Comparison of ENCODE assay signal across 1 cellular context in the genomic region with DNA sequence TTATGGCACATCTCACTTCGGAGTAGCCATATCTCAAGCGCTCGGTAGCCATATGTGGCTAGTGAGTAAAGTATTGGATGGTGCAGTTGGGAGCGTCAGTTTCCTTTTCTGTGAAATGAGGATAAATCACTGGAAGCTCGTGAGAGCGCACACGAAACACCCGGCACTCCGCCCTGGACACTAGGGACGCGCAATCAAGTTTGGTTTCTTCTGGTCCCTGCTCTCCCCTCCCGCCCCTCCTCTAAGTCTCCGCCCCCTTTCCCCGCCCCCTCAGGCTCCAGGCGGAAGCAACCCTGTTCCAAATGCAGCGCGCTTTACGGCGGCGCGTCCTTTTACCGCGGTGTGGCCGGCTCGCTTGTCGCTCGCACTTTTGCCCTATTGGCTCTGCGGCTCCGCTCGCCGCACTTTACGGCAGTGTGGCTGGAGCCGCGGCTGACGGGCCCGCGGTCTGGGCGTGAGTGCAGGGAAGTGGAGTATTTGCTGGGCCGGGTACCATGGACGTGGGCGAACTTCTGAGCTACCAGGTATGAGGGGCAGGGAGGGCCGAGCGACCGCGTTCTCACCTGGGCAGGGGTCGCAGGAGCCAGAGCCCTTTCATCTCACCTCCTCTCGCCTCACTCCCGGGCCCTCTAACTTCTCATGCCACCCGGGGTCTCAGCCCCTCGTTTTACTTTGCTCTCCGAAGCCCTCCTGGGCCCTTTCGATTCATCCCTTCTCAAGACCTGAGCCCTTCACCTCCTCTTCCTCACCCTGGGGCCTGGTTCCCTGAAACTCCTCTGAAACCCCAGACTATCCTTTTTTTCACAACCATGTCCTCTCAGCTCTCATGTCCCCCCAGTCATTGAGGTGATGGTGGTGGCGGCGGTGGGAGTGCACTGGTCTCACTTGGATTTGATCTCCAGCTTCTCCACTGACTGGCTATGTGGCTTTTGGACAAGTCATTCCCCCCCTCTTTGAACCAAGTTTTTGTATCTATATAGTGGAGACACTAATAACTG.
TF ChIP-seq lines count a peak whose summit lies in the region.

A gene with protein sequence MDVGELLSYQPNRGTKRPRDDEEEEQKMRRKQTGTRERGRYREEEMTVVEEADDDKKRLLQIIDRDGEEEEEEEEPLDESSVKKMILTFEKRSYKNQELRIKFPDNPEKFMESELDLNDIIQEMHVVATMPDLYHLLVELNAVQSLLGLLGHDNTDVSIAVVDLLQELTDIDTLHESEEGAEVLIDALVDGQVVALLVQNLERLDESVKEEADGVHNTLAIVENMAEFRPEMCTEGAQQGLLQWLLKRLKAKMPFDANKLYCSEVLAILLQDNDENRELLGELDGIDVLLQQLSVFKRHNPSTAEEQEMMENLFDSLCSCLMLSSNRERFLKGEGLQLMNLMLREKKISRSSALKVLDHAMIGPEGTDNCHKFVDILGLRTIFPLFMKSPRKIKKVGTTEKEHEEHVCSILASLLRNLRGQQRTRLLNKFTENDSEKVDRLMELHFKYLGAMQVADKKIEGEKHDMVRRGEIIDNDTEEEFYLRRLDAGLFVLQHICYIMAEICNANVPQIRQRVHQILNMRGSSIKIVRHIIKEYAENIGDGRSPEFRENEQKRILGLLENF (plus strand): TSS at position 402 of the 998 bp plus-strand sequence. CDS start 93 bp downstream, at position 495.

TF ChIP-seq in HepG2, 621 proteins besides CTCF, POLR2A, EP300 and RAD21 (continued from another document and continues in another):
- TF ChIP-seq, protein P1, sequence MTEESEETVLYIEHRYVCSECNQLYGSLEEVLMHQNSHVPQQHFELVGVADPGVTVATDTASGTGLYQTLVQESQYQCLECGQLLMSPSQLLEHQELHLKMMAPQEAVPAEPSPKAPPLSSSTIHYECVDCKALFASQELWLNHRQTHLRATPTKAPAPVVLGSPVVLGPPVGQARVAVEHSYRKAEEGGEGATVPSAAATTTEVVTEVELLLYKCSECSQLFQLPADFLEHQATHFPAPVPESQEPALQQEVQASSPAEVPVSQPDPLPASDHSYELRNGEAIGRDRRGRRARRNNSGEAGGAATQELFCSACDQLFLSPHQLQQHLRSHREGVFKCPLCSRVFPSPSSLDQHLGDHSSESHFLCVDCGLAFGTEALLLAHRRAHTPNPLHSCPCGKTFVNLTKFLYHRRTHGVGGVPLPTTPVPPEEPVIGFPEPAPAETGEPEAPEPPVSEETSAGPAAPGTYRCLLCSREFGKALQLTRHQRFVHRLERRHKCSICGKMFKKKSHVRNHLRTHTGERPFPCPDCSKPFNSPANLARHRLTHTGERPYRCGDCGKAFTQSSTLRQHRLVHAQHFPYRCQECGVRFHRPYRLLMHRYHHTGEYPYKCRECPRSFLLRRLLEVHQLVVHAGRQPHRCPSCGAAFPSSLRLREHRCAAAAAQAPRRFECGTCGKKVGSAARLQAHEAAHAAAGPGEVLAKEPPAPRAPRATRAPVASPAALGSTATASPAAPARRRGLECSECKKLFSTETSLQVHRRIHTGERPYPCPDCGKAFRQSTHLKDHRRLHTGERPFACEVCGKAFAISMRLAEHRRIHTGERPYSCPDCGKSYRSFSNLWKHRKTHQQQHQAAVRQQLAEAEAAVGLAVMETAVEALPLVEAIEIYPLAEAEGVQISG (CRISPR knock-in tag; IDR thresholded peaks at IDR 0.05), result peak; percentile 96
- TF ChIP-seq, protein P2, sequence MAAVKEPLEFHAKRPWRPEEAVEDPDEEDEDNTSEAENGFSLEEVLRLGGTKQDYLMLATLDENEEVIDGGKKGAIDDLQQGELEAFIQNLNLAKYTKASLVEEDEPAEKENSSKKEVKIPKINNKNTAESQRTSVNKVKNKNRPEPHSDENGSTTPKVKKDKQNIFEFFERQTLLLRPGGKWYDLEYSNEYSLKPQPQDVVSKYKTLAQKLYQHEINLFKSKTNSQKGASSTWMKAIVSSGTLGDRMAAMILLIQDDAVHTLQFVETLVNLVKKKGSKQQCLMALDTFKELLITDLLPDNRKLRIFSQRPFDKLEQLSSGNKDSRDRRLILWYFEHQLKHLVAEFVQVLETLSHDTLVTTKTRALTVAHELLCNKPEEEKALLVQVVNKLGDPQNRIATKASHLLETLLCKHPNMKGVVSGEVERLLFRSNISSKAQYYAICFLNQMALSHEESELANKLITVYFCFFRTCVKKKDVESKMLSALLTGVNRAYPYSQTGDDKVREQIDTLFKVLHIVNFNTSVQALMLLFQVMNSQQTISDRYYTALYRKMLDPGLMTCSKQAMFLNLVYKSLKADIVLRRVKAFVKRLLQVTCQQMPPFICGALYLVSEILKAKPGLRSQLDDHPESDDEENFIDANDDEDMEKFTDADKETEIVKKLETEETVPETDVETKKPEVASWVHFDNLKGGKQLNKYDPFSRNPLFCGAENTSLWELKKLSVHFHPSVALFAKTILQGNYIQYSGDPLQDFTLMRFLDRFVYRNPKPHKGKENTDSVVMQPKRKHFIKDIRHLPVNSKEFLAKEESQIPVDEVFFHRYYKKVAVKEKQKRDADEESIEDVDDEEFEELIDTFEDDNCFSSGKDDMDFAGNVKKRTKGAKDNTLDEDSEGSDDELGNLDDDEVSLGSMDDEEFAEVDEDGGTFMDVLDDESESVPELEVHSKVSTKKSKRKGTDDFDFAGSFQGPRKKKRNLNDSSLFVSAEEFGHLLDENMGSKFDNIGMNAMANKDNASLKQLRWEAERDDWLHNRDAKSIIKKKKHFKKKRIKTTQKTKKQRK (IDR thresholded peaks at IDR 0.05; ENCODE audit: low read length), result no peak
- TF ChIP-seq SATB2 (CRISPR knock-in tag; IDR thresholded peaks at IDR 0.05) (peak; percentile 78; the same call in 1 of the 2 replicates), ZKSCAN1 (IDR thresholded peaks at IDR 0.05; ENCODE audit: low read length) (no peak), PHF21A (CRISPR knock-in tag; IDR thresholded peaks at IDR 0.05) (peak; percentile 61), NFE2L2 (IDR thresholded peaks at IDR 0.05; ENCODE audit: low read length) (no peak), KMT2B (CRISPR knock-in tag; IDR thresholded peaks at IDR 0.05) (peak; percentile 99), ZFP36L2 (CRISPR knock-in tag; IDR thresholded peaks at IDR 0.05) (0 out of 2 replicates have a peak, but pooled peaks have one; percentile 29), TGIF2 (CRISPR knock-in tag; IDR thresholded peaks at IDR 0.05) (peak; percentile 93), PHF5A (CRISPR knock-in tag; IDR thresholded peaks at IDR 0.05; ENCODE audit: low read depth, unreplicated experiment) (peak; percentile 92), SOX5 (CRISPR knock-in tag; IDR thresholded peaks at IDR 0.05; ENCODE audit: borderline replicate concordance) (peak; percentile 17; the same call in 1 of the 2 replicates), ZNF558 (CRISPR knock-in tag; IDR thresholded peaks at IDR 0.05; ENCODE audit: borderline replicate concordance) (peak; percentile 16; the same call in 1 of the 2 replicates), ZNF564 (CRISPR knock-in tag; IDR thresholded peaks at IDR 0.05) (peak; percentile 85; the same call in 1 of the 2 replicates), SRSF4 (IDR thresholded peaks at IDR 0.05; ENCODE audit: low read depth, low read length, poor library complexity, severe bottlenecking) (no peak), GTF3A (CRISPR knock-in tag; conservative IDR thresholded peaks at IDR 0.05) (peak; percentile 35; the same call in 1 of the 2 replicates), CEBPB (IDR thresholded peaks at IDR 0.05; ENCODE audit: borderline replicate concordance, low read depth, low read length) (no peak), SP140L (CRISPR knock-in tag; IDR thresholded peaks at IDR 0.05; ENCODE audit: borderline replicate concordance) (no peak)
- TF ChIP-seq, protein P3, sequence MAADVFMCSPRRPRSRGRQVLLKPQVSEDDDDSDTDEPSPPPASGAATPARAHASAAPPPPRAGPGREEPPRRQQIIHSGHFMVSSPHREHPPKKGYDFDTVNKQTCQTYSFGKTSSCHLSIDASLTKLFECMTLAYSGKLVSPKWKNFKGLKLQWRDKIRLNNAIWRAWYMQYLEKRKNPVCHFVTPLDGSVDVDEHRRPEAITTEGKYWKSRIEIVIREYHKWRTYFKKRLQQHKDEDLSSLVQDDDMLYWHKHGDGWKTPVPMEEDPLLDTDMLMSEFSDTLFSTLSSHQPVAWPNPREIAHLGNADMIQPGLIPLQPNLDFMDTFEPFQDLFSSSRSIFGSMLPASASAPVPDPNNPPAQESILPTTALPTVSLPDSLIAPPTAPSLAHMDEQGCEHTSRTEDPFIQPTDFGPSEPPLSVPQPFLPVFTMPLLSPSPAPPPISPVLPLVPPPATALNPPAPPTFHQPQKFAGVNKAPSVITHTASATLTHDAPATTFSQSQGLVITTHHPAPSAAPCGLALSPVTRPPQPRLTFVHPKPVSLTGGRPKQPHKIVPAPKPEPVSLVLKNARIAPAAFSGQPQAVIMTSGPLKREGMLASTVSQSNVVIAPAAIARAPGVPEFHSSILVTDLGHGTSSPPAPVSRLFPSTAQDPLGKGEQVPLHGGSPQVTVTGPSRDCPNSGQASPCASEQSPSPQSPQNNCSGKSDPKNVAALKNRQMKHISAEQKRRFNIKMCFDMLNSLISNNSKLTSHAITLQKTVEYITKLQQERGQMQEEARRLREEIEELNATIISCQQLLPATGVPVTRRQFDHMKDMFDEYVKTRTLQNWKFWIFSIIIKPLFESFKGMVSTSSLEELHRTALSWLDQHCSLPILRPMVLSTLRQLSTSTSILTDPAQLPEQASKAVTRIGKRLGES (CRISPR knock-in tag; IDR thresholded peaks at IDR 0.05; ENCODE audit: borderline replicate concordance), result no peak
- TF ChIP-seq, protein P4, sequence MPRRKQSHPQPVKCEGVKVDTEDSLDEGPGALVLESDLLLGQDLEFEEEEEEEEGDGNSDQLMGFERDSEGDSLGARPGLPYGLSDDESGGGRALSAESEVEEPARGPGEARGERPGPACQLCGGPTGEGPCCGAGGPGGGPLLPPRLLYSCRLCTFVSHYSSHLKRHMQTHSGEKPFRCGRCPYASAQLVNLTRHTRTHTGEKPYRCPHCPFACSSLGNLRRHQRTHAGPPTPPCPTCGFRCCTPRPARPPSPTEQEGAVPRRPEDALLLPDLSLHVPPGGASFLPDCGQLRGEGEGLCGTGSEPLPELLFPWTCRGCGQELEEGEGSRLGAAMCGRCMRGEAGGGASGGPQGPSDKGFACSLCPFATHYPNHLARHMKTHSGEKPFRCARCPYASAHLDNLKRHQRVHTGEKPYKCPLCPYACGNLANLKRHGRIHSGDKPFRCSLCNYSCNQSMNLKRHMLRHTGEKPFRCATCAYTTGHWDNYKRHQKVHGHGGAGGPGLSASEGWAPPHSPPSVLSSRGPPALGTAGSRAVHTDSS (CRISPR knock-in tag; conservative IDR thresholded peaks at IDR 0.05), result peak; percentile 88; the same call in 1 of the 2 replicates
- TF ChIP-seq, protein P5, sequence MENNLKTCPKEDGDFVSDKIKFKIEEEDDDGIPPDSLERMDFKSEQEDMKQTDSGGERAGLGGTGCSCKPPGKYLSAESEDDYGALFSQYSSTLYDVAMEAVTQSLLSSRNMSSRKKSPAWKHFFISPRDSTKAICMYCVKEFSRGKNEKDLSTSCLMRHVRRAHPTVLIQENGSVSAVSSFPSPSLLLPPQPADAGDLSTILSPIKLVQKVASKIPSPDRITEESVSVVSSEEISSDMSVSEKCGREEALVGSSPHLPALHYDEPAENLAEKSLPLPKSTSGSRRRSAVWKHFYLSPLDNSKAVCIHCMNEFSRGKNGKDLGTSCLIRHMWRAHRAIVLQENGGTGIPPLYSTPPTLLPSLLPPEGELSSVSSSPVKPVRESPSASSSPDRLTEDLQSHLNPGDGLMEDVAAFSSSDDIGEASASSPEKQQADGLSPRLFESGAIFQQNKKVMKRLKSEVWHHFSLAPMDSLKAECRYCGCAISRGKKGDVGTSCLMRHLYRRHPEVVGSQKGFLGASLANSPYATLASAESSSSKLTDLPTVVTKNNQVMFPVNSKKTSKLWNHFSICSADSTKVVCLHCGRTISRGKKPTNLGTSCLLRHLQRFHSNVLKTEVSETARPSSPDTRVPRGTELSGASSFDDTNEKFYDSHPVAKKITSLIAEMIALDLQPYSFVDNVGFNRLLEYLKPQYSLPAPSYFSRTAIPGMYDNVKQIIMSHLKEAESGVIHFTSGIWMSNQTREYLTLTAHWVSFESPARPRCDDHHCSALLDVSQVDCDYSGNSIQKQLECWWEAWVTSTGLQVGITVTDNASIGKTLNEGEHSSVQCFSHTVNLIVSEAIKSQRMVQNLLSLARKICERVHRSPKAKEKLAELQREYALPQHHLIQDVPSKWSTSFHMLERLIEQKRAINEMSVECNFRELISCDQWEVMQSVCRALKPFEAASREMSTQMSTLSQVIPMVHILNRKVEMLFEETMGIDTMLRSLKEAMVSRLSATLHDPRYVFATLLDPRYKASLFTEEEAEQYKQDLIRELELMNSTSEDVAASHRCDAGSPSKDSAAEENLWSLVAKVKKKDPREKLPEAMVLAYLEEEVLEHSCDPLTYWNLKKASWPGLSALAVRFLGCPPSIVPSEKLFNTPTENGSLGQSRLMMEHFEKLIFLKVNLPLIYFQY (CRISPR knock-in tag; IDR thresholded peaks at IDR 0.05; ENCODE audit: borderline replicate concordance), result peak; percentile 83
- TF ChIP-seq, protein P6, sequence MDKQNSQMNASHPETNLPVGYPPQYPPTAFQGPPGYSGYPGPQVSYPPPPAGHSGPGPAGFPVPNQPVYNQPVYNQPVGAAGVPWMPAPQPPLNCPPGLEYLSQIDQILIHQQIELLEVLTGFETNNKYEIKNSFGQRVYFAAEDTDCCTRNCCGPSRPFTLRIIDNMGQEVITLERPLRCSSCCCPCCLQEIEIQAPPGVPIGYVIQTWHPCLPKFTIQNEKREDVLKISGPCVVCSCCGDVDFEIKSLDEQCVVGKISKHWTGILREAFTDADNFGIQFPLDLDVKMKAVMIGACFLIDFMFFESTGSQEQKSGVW (CRISPR knock-in tag; IDR thresholded peaks at IDR 0.05; ENCODE audit: borderline replicate concordance), result no peak
- TF ChIP-seq, protein P7, sequence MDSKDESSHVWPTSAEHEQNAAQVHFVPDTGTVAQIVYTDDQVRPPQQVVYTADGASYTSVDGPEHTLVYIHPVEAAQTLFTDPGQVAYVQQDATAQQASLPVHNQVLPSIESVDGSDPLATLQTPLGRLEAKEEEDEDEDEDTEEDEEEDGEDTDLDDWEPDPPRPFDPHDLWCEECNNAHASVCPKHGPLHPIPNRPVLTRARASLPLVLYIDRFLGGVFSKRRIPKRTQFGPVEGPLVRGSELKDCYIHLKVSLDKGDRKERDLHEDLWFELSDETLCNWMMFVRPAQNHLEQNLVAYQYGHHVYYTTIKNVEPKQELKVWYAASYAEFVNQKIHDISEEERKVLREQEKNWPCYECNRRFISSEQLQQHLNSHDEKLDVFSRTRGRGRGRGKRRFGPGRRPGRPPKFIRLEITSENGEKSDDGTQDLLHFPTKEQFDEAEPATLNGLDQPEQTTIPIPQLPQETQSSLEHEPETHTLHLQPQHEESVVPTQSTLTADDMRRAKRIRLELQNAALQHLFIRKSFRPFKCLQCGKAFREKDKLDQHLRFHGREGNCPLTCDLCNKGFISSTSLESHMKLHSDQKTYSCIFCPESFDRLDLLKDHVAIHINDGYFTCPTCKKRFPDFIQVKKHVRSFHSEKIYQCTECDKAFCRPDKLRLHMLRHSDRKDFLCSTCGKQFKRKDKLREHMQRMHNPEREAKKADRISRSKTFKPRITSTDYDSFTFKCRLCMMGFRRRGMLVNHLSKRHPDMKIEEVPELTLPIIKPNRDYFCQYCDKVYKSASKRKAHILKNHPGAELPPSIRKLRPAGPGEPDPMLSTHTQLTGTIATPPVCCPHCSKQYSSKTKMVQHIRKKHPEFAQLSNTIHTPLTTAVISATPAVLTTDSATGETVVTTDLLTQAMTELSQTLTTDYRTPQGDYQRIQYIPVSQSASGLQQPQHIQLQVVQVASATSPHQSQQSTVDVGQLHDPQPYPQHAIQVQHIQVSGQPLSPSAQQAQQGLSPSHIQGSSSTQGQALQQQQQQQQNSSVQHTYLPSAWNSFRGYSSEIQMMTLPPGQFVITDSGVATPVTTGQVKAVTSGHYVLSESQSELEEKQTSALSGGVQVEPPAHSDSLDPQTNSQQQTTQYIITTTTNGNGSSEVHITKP (CRISPR knock-in tag; IDR thresholded peaks at IDR 0.05; ENCODE audit: low read depth), result peak; percentile 88
